21 cellular contexts compared by ENCODE assay signal in the genomic region with DNA sequence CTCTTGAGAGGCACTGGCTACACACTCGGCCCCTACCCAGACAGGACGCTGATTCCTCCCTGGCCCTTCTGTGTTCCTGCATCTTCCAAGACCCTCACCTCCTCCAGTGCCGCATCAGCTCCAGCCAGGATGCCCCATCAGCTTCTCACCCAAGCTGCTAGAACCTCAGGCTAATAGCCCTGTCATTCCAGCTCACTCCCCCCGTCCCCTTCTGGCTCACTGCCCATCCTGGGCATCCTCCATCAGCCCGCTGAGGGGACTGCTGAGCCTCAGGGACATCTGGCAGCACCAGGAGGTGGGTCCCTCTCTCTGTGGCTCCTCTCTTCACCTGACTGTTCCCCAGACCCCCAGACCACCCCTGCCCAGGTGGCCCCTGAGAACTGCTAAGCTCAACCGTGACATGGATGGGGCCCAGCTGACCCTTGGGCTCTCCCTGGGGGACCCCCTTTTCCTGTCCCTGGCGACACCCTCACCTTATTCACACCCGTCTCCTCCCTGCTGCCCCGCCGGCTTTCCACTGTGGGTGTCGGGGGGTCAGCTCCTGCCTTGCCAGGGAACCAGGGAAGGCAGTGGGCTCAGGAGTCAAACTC.
DNase-seq lines count a peak whose midpoint lies in the region.
"Had no signal": no experiment of that assay in that cellular context is flagged by ENCODE, and none has a peak within 500 bp of the region (broad histone marks: within the 10 kb centered on the region; RNA-seq: fewer than 3 reads in every experiment).

No MANE protein-coding gene starts in this region.

- DNase-seq in NCI-H2171 treated with DMSO at 0.1 percent for 48 hours (lab: John Stamatoyannopoulos, UW) (peak; percentile 32), NCI-H2171 (lab: John Stamatoyannopoulos, UW) (no peak), AG20443 (ENCODE audit: low spot score) (peak; percentile 0), ecto neural progenitor cell (ENCODE audit: low spot score) (peak; percentile 24), NCI-H146 (lab: John Stamatoyannopoulos, UW) (no peak), NCI-H2107 treated with DMSO at 0.1 percent for 48 hours (lab: John Stamatoyannopoulos, UW; ENCODE audit: unreplicated experiment) (no peak)
- peak; percentile 21 for DNase-seq in stimulated activated CD8-positive, alpha-beta memory T cell treated with anti-CD3 and anti-CD28 coated beads, Interleukin-4, amount 100 ng/mL, for 48 hours
- DNase-seq in effector CD8-positive, alpha-beta T cell (lab: John Stamatoyannopoulos, UW): no peak
- DNase-seq: ACHN; C1 segment of cervical spinal cord; GM23248; HCEC 1CT; KBM-7; NCI-H1092; NCI-H1436; NCI-H2029 treated with DMSO at 0.1 percent for 48 hours; NCI-H446 treated with DMSO at 0.1 percent for 48 hours; NCI-H69; NK-92 treated with Interleukin-12 subunit alpha and Interleukin-12 subunit beta, amount 100 ng/mL, for 24 hours; SIG-M5; SK-N-SH had no signal

Comparison
In these comparisons a context has a peak if more than half of its experiments do, and no peak if none do; other contexts are left out.
1. DNase-seq: peak in NCI-H2171 treated with DMSO at 0.1 percent for 48 hours (single experiment), AG20443 (single experiment), ecto neural progenitor cell (single experiment) and stimulated activated CD8-positive, alpha-beta memory T cell treated with anti-CD3 and anti-CD28 coated beads, Interleukin-4, amount 100 ng/mL, for 48 hours (single experiment); none in NCI-H2171 (single experiment), NCI-H146 (single experiment), effector CD8-positive, alpha-beta T cell (single experiment) and NCI-H2107 treated with DMSO at 0.1 percent for 48 hours (single experiment).